In genomic region chr20:370977-371754, GRCh38 we compare ENCODE assay signal across 1 cellular context.
A peak's percentile ranks its signal among the peaks of the same experiment; 100 is the strongest.
TF ChIP-seq lines count a peak whose summit lies in the region.

No MANE protein-coding gene starts in this region.

TF ChIP-seq in HepG2, 621 proteins besides CTCF, POLR2A, EP300 and RAD21 (continued from another document and continues in another):
- TF ChIP-seq, protein P1, sequence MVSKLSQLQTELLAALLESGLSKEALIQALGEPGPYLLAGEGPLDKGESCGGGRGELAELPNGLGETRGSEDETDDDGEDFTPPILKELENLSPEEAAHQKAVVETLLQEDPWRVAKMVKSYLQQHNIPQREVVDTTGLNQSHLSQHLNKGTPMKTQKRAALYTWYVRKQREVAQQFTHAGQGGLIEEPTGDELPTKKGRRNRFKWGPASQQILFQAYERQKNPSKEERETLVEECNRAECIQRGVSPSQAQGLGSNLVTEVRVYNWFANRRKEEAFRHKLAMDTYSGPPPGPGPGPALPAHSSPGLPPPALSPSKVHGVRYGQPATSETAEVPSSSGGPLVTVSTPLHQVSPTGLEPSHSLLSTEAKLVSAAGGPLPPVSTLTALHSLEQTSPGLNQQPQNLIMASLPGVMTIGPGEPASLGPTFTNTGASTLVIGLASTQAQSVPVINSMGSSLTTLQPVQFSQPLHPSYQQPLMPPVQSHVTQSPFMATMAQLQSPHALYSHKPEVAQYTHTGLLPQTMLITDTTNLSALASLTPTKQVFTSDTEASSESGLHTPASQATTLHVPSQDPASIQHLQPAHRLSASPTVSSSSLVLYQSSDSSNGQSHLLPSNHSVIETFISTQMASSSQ (IDR thresholded peaks at IDR 0.05; ENCODE audit: low read depth): no peak
- TF ChIP-seq, protein P1 (CRISPR knock-in tag; IDR thresholded peaks at IDR 0.05; ENCODE audit: borderline replicate concordance): no peak
- TF ChIP-seq, protein P2, sequence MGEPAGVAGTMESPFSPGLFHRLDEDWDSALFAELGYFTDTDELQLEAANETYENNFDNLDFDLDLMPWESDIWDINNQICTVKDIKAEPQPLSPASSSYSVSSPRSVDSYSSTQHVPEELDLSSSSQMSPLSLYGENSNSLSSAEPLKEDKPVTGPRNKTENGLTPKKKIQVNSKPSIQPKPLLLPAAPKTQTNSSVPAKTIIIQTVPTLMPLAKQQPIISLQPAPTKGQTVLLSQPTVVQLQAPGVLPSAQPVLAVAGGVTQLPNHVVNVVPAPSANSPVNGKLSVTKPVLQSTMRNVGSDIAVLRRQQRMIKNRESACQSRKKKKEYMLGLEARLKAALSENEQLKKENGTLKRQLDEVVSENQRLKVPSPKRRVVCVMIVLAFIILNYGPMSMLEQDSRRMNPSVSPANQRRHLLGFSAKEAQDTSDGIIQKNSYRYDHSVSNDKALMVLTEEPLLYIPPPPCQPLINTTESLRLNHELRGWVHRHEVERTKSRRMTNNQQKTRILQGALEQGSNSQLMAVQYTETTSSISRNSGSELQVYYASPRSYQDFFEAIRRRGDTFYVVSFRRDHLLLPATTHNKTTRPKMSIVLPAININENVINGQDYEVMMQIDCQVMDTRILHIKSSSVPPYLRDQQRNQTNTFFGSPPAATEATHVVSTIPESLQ (CRISPR knock-in tag; conservative IDR thresholded peaks at IDR 0.05): no peak
- TF ChIP-seq ZNF746 (CRISPR knock-in tag; IDR thresholded peaks at IDR 0.05) (0 out of 2 replicates have a peak, but pooled peaks have one; percentile 18), ZNF567 (CRISPR knock-in tag; IDR thresholded peaks at IDR 0.05; ENCODE audit: borderline replicate concordance) (peak; percentile 14; the same call in 1 of the 2 replicates), ELF3 (CRISPR knock-in tag; IDR thresholded peaks at IDR 0.05) (no peak), TAF1 (CRISPR knock-in tag; IDR thresholded peaks at IDR 0.05) (no peak), TBL1XR1 (IDR thresholded peaks at IDR 0.05; ENCODE audit: borderline replicate concordance, low read length, partially characterized antibody) (peak; percentile 88), PRMT3 (CRISPR knock-in tag; IDR thresholded peaks at IDR 0.05; ENCODE audit: borderline replicate concordance, low read depth) (no peak), ZNF569 (CRISPR knock-in tag; IDR thresholded peaks at IDR 0.05; ENCODE audit: borderline replicate concordance) (no peak), ERF (CRISPR knock-in tag; IDR thresholded peaks at IDR 0.05) (no peak; the same call in 1 of the 2 replicates), PBX2 (CRISPR knock-in tag; IDR thresholded peaks at IDR 0.05) (no peak), CBX1 (IDR thresholded peaks at IDR 0.05; ENCODE audit: low read depth) (no peak), NR2C2 (CRISPR knock-in tag; IDR thresholded peaks at IDR 0.05; ENCODE audit: borderline replicate concordance) (no peak; the same call in 1 of the 2 replicates), ZBTB40 (IDR thresholded peaks at IDR 0.05) (no peak), ZBTB40 (CRISPR knock-in tag; IDR thresholded peaks at IDR 0.05) (peak; percentile 4; the same call in 1 of the 2 replicates), SAP130 (CRISPR knock-in tag; IDR thresholded peaks at IDR 0.05; ENCODE audit: low read depth) (0 out of 2 replicates have a peak, but pooled peaks have one; percentile 15), SMC3 (IDR thresholded peaks at IDR 0.05; ENCODE audit: low read length) (no peak), MIER2 (CRISPR knock-in tag; IDR thresholded peaks at IDR 0.05) (no peak), ZNF552 (CRISPR knock-in tag; IDR thresholded peaks at IDR 0.05; ENCODE audit: borderline replicate concordance) (no peak), MZF1 (CRISPR knock-in tag; IDR thresholded peaks at IDR 0.05; ENCODE audit: borderline replicate concordance) (no peak), NFE2L1 (CRISPR knock-in tag; IDR thresholded peaks at IDR 0.05; ENCODE audit: borderline replicate concordance) (peak; percentile 92; the same call in 1 of the 2 replicates), PTBP1 (IDR thresholded peaks at IDR 0.05; ENCODE audit: low read depth, low read length, poor library complexity, severe bottlenecking) (peak; percentile 67), SMAD9 (CRISPR knock-in tag; IDR thresholded peaks at IDR 0.05) (no peak), RFXANK (CRISPR knock-in tag; IDR thresholded peaks at IDR 0.05) (no peak), ZNF672 (CRISPR knock-in tag; IDR thresholded peaks at IDR 0.05) (no peak), ZFP1 (CRISPR knock-in tag; IDR thresholded peaks at IDR 0.05) (no peak), PRPF4 (IDR thresholded peaks at IDR 0.05; ENCODE audit: low read depth, low read length, poor library complexity, severe bottlenecking) (no peak), MXI1 (IDR thresholded peaks at IDR 0.05; ENCODE audit: borderline replicate concordance, low read depth, low read length) (no peak), RELA (CRISPR knock-in tag; IDR thresholded peaks at IDR 0.05) (no peak), HMGA1 (CRISPR knock-in tag; conservative IDR thresholded peaks at IDR 0.05) (no peak), REXO4 (CRISPR knock-in tag; IDR thresholded peaks at IDR 0.05; ENCODE audit: borderline replicate concordance) (no peak)
- TF ChIP-seq, protein P3, sequence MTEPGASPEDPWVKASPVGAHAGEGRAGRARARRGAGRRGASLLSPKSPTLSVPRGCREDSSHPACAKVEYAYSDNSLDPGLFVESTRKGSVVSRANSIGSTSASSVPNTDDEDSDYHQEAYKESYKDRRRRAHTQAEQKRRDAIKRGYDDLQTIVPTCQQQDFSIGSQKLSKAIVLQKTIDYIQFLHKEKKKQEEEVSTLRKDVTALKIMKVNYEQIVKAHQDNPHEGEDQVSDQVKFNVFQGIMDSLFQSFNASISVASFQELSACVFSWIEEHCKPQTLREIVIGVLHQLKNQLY (CRISPR knock-in tag; IDR thresholded peaks at IDR 0.05): no peak
- TF ChIP-seq, protein P4, sequence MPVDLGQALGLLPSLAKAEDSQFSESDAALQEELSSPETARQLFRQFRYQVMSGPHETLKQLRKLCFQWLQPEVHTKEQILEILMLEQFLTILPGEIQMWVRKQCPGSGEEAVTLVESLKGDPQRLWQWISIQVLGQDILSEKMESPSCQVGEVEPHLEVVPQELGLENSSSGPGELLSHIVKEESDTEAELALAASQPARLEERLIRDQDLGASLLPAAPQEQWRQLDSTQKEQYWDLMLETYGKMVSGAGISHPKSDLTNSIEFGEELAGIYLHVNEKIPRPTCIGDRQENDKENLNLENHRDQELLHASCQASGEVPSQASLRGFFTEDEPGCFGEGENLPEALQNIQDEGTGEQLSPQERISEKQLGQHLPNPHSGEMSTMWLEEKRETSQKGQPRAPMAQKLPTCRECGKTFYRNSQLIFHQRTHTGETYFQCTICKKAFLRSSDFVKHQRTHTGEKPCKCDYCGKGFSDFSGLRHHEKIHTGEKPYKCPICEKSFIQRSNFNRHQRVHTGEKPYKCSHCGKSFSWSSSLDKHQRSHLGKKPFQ (CRISPR knock-in tag; IDR thresholded peaks at IDR 0.05; ENCODE audit: insufficient replicate concordance): peak; percentile 21
- TF ChIP-seq, protein P5, sequence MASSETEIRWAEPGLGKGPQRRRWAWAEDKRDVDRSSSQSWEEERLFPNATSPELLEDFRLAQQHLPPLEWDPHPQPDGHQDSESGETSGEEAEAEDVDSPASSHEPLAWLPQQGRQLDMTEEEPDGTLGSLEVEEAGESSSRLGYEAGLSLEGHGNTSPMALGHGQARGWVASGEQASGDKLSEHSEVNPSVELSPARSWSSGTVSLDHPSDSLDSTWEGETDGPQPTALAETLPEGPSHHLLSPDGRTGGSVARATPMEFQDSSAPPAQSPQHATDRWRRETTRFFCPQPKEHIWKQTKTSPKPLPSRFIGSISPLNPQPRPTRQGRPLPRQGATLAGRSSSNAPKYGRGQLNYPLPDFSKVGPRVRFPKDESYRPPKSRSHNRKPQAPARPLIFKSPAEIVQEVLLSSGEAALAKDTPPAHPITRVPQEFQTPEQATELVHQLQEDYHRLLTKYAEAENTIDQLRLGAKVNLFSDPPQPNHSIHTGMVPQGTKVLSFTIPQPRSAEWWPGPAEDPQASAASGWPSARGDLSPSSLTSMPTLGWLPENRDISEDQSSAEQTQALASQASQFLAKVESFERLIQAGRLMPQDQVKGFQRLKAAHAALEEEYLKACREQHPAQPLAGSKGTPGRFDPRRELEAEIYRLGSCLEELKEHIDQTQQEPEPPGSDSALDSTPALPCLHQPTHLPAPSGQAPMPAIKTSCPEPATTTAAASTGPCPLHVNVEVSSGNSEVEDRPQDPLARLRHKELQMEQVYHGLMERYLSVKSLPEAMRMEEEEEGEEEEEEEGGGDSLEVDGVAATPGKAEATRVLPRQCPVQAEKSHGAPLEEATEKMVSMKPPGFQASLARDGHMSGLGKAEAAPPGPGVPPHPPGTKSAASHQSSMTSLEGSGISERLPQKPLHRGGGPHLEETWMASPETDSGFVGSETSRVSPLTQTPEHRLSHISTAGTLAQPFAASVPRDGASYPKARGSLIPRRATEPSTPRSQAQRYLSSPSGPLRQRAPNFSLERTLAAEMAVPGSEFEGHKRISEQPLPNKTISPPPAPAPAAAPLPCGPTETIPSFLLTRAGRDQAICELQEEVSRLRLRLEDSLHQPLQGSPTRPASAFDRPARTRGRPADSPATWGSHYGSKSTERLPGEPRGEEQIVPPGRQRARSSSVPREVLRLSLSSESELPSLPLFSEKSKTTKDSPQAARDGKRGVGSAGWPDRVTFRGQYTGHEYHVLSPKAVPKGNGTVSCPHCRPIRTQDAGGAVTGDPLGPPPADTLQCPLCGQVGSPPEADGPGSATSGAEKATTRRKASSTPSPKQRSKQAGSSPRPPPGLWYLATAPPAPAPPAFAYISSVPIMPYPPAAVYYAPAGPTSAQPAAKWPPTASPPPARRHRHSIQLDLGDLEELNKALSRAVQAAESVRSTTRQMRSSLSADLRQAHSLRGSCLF (CRISPR knock-in tag; IDR thresholded peaks at IDR 0.05; ENCODE audit: borderline replicate concordance): no peak
